ENCODE assay signal across 1 cellular context in genomic region chr16:81448154-81449131, GRCh38.
TF ChIP-seq lines count a peak whose summit lies in the region.

No MANE protein-coding gene starts in this region.

TF ChIP-seq in K562, 482 proteins besides CTCF, POLR2A, EP300 and RAD21 (continued from another document and continues in another):
- TF ChIP-seq CHD4 (IDR thresholded peaks at IDR 0.05; ENCODE audit: insufficient read depth, insufficient replicate concordance, low read depth, low read length, poor library complexity, severe bottlenecking), result no peak
- TF ChIP-seq GABPB1 (CRISPR knock-in tag; IDR thresholded peaks at IDR 0.05), result peak; percentile 70
- no peak for TF ChIP-seq ZNF24 (IDR thresholded peaks at IDR 0.05)
- TF ChIP-seq BHLHE40 (IDR thresholded peaks at IDR 0.05; ENCODE audit: low read length), result peak; percentile 49; the same call in 1 of the 2 replicates
- TF ChIP-seq HMGXB4 (CRISPR knock-in tag; IDR thresholded peaks at IDR 0.05), result no peak
- no peak for TF ChIP-seq MAFF (IDR thresholded peaks at IDR 0.05; ENCODE audit: low read length)
- 0 out of 2 replicates have a peak, but pooled peaks have one; percentile 20 for TF ChIP-seq GATAD2A (IDR thresholded peaks at IDR 0.05)
- TF ChIP-seq ELF4 (CRISPR knock-in tag; IDR thresholded peaks at IDR 0.05), result no peak
- no peak for TF ChIP-seq KDM5B (IDR thresholded peaks at IDR 0.05; ENCODE audit: insufficient replicate concordance, low read depth, low read length)
- no peak for TF ChIP-seq CREM (IDR thresholded peaks at IDR 0.05; ENCODE audit: low read depth)
- TF ChIP-seq ZBTB34 (CRISPR knock-in tag; IDR thresholded peaks at IDR 0.05), result no peak
- no peak for TF ChIP-seq ZNF431 (CRISPR knock-in tag; IDR thresholded peaks at IDR 0.05)
- 0 out of 2 replicates have a peak, but pooled peaks have one; percentile 28 for TF ChIP-seq L3MBTL2 (IDR thresholded peaks at IDR 0.05)
- no peak for TF ChIP-seq FIP1L1 (IDR thresholded peaks at IDR 0.05; ENCODE audit: low read depth, low read length, poor library complexity, severe bottlenecking)
- no peak for TF ChIP-seq RBM34 (IDR thresholded peaks at IDR 0.05; ENCODE audit: borderline replicate concordance, insufficient read depth, low read length)
- no peak for TF ChIP-seq TSC22D4 (tag; IDR thresholded peaks at IDR 0.05)
- peak in 1 of 2 experiments; percentile 49; a peak in 1 of 4 replicates for TF ChIP-seq SIN3A (IDR thresholded peaks at IDR 0.05; ENCODE audit: borderline replicate concordance in 2 of 2, control insufficient read depth in 1 of 2, low read depth in 2 of 2, low read length in 2 of 2)
- TF ChIP-seq DLX4 (CRISPR knock-in tag; IDR thresholded peaks at IDR 0.05), result no peak
- TF ChIP-seq TBL1XR1 (IDR thresholded peaks at IDR 0.05; ENCODE audit: low read length in 2 of 2), result no peak
- no peak; the same call in 1 of the 2 replicates for TF ChIP-seq MTA3 (IDR thresholded peaks at IDR 0.05; ENCODE audit: borderline replicate concordance)
- no peak for TF ChIP-seq AFF1 (IDR thresholded peaks at IDR 0.05; ENCODE audit: low read depth in 1 of 2, partially characterized antibody in 2 of 2)
- TF ChIP-seq RB1 (IDR thresholded peaks at IDR 0.05; ENCODE audit: low read depth), result 0 out of 2 replicates have a peak, but pooled peaks have one; percentile 37
- TF ChIP-seq PBX2 (CRISPR knock-in tag; IDR thresholded peaks at IDR 0.05; ENCODE audit: low read depth), result no peak
- peak; percentile 48; the same call in 1 of the 2 replicates for TF ChIP-seq PBX2 (tag; conservative IDR thresholded peaks at IDR 0.05; ENCODE audit: low read depth)
- no peak for TF ChIP-seq ZNF79 (CRISPR knock-in tag; IDR thresholded peaks at IDR 0.05; ENCODE audit: low read depth)
- peak; percentile 43; the same call in 1 of the 2 replicates for TF ChIP-seq SOX6 (IDR thresholded peaks at IDR 0.05)
- TF ChIP-seq MNT (conservative IDR thresholded peaks at IDR 0.05), result no peak
- no peak for TF ChIP-seq DMBX1 (CRISPR knock-in tag; IDR thresholded peaks at IDR 0.05; ENCODE audit: borderline replicate concordance)
- TF ChIP-seq ETS1 (conservative IDR thresholded peaks at IDR 0.05; ENCODE audit: control insufficient read depth, low read depth, low read length), result 0 out of 2 replicates have a peak, but pooled peaks have one; percentile 25
- TF ChIP-seq RERE (CRISPR knock-in tag; IDR thresholded peaks at IDR 0.05; ENCODE audit: borderline replicate concordance), result 0 out of 2 replicates have a peak, but pooled peaks have one; percentile 69
- TF ChIP-seq HINFP (tag; conservative IDR thresholded peaks at IDR 0.05; ENCODE audit: low read depth), result no peak
- no peak for TF ChIP-seq RHOXF2B (CRISPR knock-in tag; conservative IDR thresholded peaks at IDR 0.05)
- 0 out of 2 replicates have a peak, but pooled peaks have one; percentile 29 for TF ChIP-seq TGIF2 (CRISPR knock-in tag; IDR thresholded peaks at IDR 0.05)
- TF ChIP-seq TFE3 (CRISPR knock-in tag; IDR thresholded peaks at IDR 0.05), result no peak
